27 cellular contexts compared by ENCODE assay signal in the genomic region with DNA sequence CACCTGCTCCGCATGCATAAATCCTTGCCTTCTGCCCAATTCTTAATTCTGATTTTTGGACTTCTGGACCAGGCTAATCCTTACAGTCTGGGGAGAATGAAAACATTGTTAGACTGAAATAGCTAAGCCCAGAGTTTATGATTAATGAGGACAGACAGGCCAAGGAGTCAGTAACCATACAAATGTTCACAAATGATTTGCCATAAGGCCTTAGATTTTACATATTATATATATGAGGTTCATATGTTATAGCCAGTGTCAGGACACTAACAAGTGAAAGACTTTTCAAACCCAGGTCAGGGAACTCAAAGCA.
"Had no signal": no experiment of that assay in that cellular context is flagged by ENCODE, and none has a peak within 500 bp of the region (broad histone marks: within the 10 kb centered on the region; RNA-seq: fewer than 3 reads in every experiment).

No MANE protein-coding gene starts in this region.

- H3K36me3 ChIP-seq: adrenal gland, gastrocnemius medialis, left ventricle myocardium inferior, pancreas, prostate gland, right atrium auricular region, stomach, tibial artery had no signal

- H3K9me3 ChIP-seq: adrenal gland, body of pancreas, gastrocnemius medialis, pancreas, prostate gland, right atrium auricular region, stomach, tibial artery had no signal

- DNase-seq: activated CD4-positive, alpha-beta memory T cell treated with anti-CD3 and anti-CD28 coated beads for 36 hours; activated CD4-positive, alpha-beta T cell treated with anti-CD3 and anti-CD28 coated beads, Interleukin-2, amount 10 ng/mL, durations not matched to agents 24 days and 14 days; activated CD4-positive, CD25-positive, alpha-beta regulatory T cell treated with anti-CD3 and anti-CD28 coated beads, Interleukin-2, amount 50 U/mL, for 72 hours; activated CD8-positive, alpha-beta memory T cell treated with anti-CD3 and anti-CD28 coated beads, Interleukin-2, amount 50 U/mL, for 4 hours; activated effector memory CD4-positive, alpha-beta T cell treated with anti-CD3 and anti-CD28 coated beads, Interleukin-2, amount 50 U/mL, for 16 hours; activated naive CD4-positive, alpha-beta T cell treated with anti-CD3 and anti-CD28 coated beads for 36 hours; activated naive CD8-positive, alpha-beta T cell treated with anti-CD3 and anti-CD28 coated beads for 36 hours; activated T-cell treated with anti-CD3 and anti-CD28 coated beads, Interleukin-2, amount 50 U/mL, for 1 hour; aorta; body of pancreas; effector CD8-positive, alpha-beta T cell; gastrocnemius medialis; head of caudate nucleus; kidney glomerular epithelial cell; left ventricle myocardium inferior; pancreas; stimulated activated CD4-positive, alpha-beta T cell treated with anti-CD3 and anti-CD28 coated beads, Interleukin-15, amount 100 ng/mL, for 24 hours; stimulated activated CD4-positive, alpha-beta T cell treated with anti-CD3 and anti-CD28 coated beads, Interleukin-2, amount 100 ng/mL, for 24 hours; stimulated activated naive B cell treated with anti-CD40 and anti-IgM and Interleukin-4, amounts not matched to agents 10 μg/mL and 1 μg/mL and 100 μg/mL, for 72 hours; stomach; T-helper 17 cell; T1000; tibial artery had no signal

- H3K4me3 ChIP-seq: adrenal gland, body of pancreas, gastrocnemius medialis, left ventricle myocardium inferior, lung, pancreas, prostate gland, right atrium auricular region, stomach, tibial artery had no signal

- ATAC-seq: body of pancreas; gastrocnemius medialis; pancreas; stimulated activated naive B cell treated with anti-CD40 and anti-IgM and Interleukin-4, amounts not matched to agents 10 μg/mL and 1 μg/mL and 100 μg/mL, for 72 hours; T-helper 17 cell had no signal

- H3K27ac ChIP-seq: adrenal gland, body of pancreas, gastrocnemius medialis, left ventricle myocardium inferior, pancreas, prostate gland, right atrium auricular region, stomach, tibial artery had no signal

- H3K27me3 ChIP-seq: adrenal gland, body of pancreas, pancreas, right atrium auricular region, stomach had no signal

- H3K4me1 ChIP-seq: adrenal gland, gastrocnemius medialis, left ventricle myocardium inferior, pancreas, prostate gland, right atrium auricular region, tibial artery had no signal
